In genomic region chr20:49913399-49914047, GRCh38 we compare ENCODE assay signal across 9 cellular contexts.
DNase-seq lines count a peak whose midpoint lies in the region; ATAC-seq and TF ChIP-seq lines count a peak whose summit lies in the region.
"Had no signal": no experiment of that assay in that cellular context is flagged by ENCODE, and none has a peak within 500 bp of the region (broad histone marks: within the 10 kb centered on the region; RNA-seq: fewer than 3 reads in every experiment).

No MANE protein-coding gene starts in this region.

- peaks cover 41% of the 10 kb centered on the region for H3K4me1 Mint-ChIP-seq in stimulated activated naive CD8-positive, alpha-beta T cell treated with anti-CD3 and anti-CD28 coated beads, Interleukin-15, Interleukin-2, amounts not matched to agents 100 ng/mL and 50 ng/mL, for 24 hours (ENCODE audit: low read depth)

- H3K27me3 Mint-ChIP-seq in stimulated activated naive CD8-positive, alpha-beta T cell treated with anti-CD3 and anti-CD28 coated beads, Interleukin-15, Interleukin-2, amounts not matched to agents 100 ng/mL and 50 ng/mL, for 24 hours = no peaks in the 10 kb centered on the region

- no peak for DNase-seq in stimulated activated naive CD8-positive, alpha-beta T cell treated with anti-CD3 and anti-CD28 coated beads, Interleukin-15, Interleukin-2, amounts not matched to agents 100 U/mL and 50 U/mL, for 24 hours
- no peak for DNase-seq in astrocyte of the cerebellum (ENCODE audit: low read depth)
- peak; percentile 74 for DNase-seq in midbrain (lab: John Stamatoyannopoulos, UW)
- DNase-seq in OCI-M1 (lab: John Stamatoyannopoulos, UW) = no peak
- no peak for DNase-seq in COLO668 (lab: John Stamatoyannopoulos, UW; ENCODE audit: unreplicated experiment)
- DNase-seq: activated CD4-positive, alpha-beta T cell treated with anti-CD3 and anti-CD28 coated beads for 48 hours had no signal

- no peak for ATAC-seq in stimulated activated naive CD8-positive, alpha-beta T cell treated with anti-CD3 and anti-CD28 coated beads, Interleukin-15, Interleukin-2, amounts not matched to agents 100 U/mL and 50 U/mL, for 24 hours
- no peak for ATAC-seq in GM21528 (IDR thresholded peaks at IDR 0.05; ENCODE audit: low FRiP score, unreplicated experiment)
- no peak for ATAC-seq in HG03432 (IDR thresholded peaks at IDR 0.05; ENCODE audit: unreplicated experiment)

- H3K4me3 ChIP-seq in astrocyte of the cerebellum (ENCODE audit: low read depth, low read length) = peak overlapping the region; percentile 95

- H3K4me3 Mint-ChIP-seq in stimulated activated naive CD8-positive, alpha-beta T cell treated with anti-CD3 and anti-CD28 coated beads, Interleukin-15, Interleukin-2, amounts not matched to agents 100 ng/mL and 50 ng/mL, for 24 hours = peak overlapping the region; percentile 100

- in situ Hi-C loops in astrocyte of the cerebellum (cut with HindIII; ENCODE audit: low sequenced_read_pairs) = no loop called here

- peaks cover 9% of the 10 kb centered on the region for H3K36me3 Mint-ChIP-seq in stimulated activated naive CD8-positive, alpha-beta T cell treated with anti-CD3 and anti-CD28 coated beads, Interleukin-15, Interleukin-2, amounts not matched to agents 100 ng/mL and 50 ng/mL, for 24 hours (ENCODE audit: low read depth)

- H3K9me3 Mint-ChIP-seq in stimulated activated naive CD8-positive, alpha-beta T cell treated with anti-CD3 and anti-CD28 coated beads, Interleukin-15, Interleukin-2, amounts not matched to agents 100 ng/mL and 50 ng/mL, for 24 hours = no peaks in the 10 kb centered on the region

- no peak for TF ChIP-seq CTCF in astrocyte of the cerebellum (IDR thresholded peaks at IDR 0.05; ENCODE audit: low read depth, low read length, missing control alignments)

- peak overlapping the region; percentile 76 for H3K27ac Mint-ChIP-seq in stimulated activated naive CD8-positive, alpha-beta T cell treated with anti-CD3 and anti-CD28 coated beads, Interleukin-15, Interleukin-2, amounts not matched to agents 100 ng/mL and 50 ng/mL, for 24 hours
